In the genomic region with DNA sequence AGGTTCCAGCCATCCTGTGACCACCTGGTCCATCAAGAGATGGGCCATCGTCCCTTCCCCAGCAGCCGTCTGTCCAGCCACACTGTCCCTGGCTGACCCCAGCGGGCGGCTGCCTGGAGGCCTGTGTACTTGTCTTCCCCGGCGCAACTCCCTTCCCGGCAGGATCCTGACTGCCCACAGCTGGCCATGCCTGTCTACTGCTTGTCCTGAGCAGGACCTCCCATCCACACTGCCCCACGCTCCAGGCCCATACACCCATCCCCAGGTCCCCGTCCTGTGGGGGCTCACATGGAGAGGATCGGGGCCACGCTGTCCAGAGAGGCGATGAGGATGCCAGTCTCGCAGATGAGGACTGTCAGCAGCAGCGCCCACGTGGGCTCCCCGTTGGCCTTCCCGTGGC, we compare ENCODE assay signal across 29 cellular contexts.
"Had no signal": no experiment of that assay in that cellular context is flagged by ENCODE, and none has a peak within 500 bp of the region (broad histone marks: within the 10 kb centered on the region; RNA-seq: fewer than 3 reads in every experiment).

No MANE protein-coding gene starts in this region.

- H2AFZ ChIP-seq: parathyroid adenoma had no signal

- H3K27ac ChIP-seq: heart left ventricle, left ventricle myocardium inferior, neutrophil, parathyroid adenoma, right atrium auricular region, right lobe of liver, testis, thyroid gland, transverse colon, upper lobe of left lung had no signal

- ATAC-seq: left colon; mucosa of descending colon; stimulated activated memory B cell treated with anti-CD40 and anti-IgM and Interleukin-4, amounts not matched to agents 10 μg/mL and 1 μg/mL and 100 μg/mL, for 72 hours; stimulated activated naive CD8-positive, alpha-beta T cell treated with anti-CD3 and anti-CD28 coated beads, Interleukin-15, amount 100 ng/mL, for 72 hours had no signal

- H3K4me1 ChIP-seq: parathyroid adenoma, right lobe of liver, testis, thyroid gland, transverse colon, upper lobe of left lung had no signal

- H3K4me2 ChIP-seq: smooth muscle cell had no signal

- H3K36me3 Mint-ChIP-seq: natural killer cell treated with Interleukin-12 subunit alpha and Interleukin-12 subunit beta and Interleukin-15 and Interleukin-18, amount 100 ng/mL, for 72 hours had no signal

- H3K9me3 Mint-ChIP-seq: immature natural killer cell; memory B cell; naive thymus-derived CD4-positive, alpha-beta T cell; natural killer cell treated with Interleukin-12 subunit alpha and Interleukin-12 subunit beta and Interleukin-15 and Interleukin-18, amount 100 ng/mL, for 72 hours; neural crest cell; stimulated activated memory B cell treated with anti-CD40 and anti-IgM and Interleukin-4, amounts not matched to agents 10 μg/mL and 1 μg/mL and 100 μg/mL, for 72 hours; stimulated activated naive CD8-positive, alpha-beta T cell treated with anti-CD3 and anti-CD28 coated beads, Interleukin-15, amount 100 ng/mL, for 72 hours had no signal

- H3K9me3 ChIP-seq: heart left ventricle, left ventricle myocardium inferior, mucosa of descending colon, neutrophil, right atrium auricular region, right lobe of liver, testis, thyroid gland, transverse colon, upper lobe of left lung had no signal

- H3K36me3 ChIP-seq: neutrophil had no signal

- H3K27me3 ChIP-seq: heart left ventricle, neutrophil, right atrium auricular region, right lobe of liver, testis, thyroid gland, transverse colon, upper lobe of left lung had no signal

- H3K27ac Mint-ChIP-seq: immature natural killer cell; memory B cell; naive thymus-derived CD4-positive, alpha-beta T cell; natural killer cell treated with Interleukin-12 subunit alpha and Interleukin-12 subunit beta and Interleukin-15 and Interleukin-18, amount 100 ng/mL, for 72 hours; stimulated activated memory B cell treated with anti-CD40 and anti-IgM and Interleukin-4, amounts not matched to agents 10 μg/mL and 1 μg/mL and 100 μg/mL, for 72 hours had no signal

- H3K4me3 Mint-ChIP-seq: immature natural killer cell; memory B cell; naive thymus-derived CD4-positive, alpha-beta T cell; natural killer cell treated with Interleukin-12 subunit alpha and Interleukin-12 subunit beta and Interleukin-15 and Interleukin-18, amount 100 ng/mL, for 72 hours; neural crest cell; stimulated activated memory B cell treated with anti-CD40 and anti-IgM and Interleukin-4, amounts not matched to agents 10 μg/mL and 1 μg/mL and 100 μg/mL, for 72 hours; stimulated activated naive CD8-positive, alpha-beta T cell treated with anti-CD3 and anti-CD28 coated beads, Interleukin-15, amount 100 ng/mL, for 72 hours had no signal

- H3K4me1 Mint-ChIP-seq: immature natural killer cell; neural crest cell; stimulated activated memory B cell treated with anti-CD40 and anti-IgM and Interleukin-4, amounts not matched to agents 10 μg/mL and 1 μg/mL and 100 μg/mL, for 72 hours; stimulated activated naive CD8-positive, alpha-beta T cell treated with anti-CD3 and anti-CD28 coated beads, Interleukin-15, amount 100 ng/mL, for 72 hours had no signal

- H3K4me3 ChIP-seq: heart left ventricle, left ventricle myocardium inferior, mucosa of descending colon, right atrium auricular region, right lobe of liver, smooth muscle cell, testis, thyroid gland, transverse colon, upper lobe of left lung had no signal

- H3K9ac ChIP-seq: parathyroid adenoma had no signal

- H3K27me3 Mint-ChIP-seq: memory B cell; naive thymus-derived CD4-positive, alpha-beta T cell; natural killer cell treated with Interleukin-12 subunit alpha and Interleukin-12 subunit beta and Interleukin-15 and Interleukin-18, amount 100 ng/mL, for 72 hours; stimulated activated memory B cell treated with anti-CD40 and anti-IgM and Interleukin-4, amounts not matched to agents 10 μg/mL and 1 μg/mL and 100 μg/mL, for 72 hours; stimulated activated naive CD8-positive, alpha-beta T cell treated with anti-CD3 and anti-CD28 coated beads, Interleukin-15, amount 100 ng/mL, for 72 hours had no signal

- DNase-seq: heart left ventricle; hypothalamus; immature natural killer cell; kidney; left colon; left ventricle myocardium inferior; midbrain; mucosa of descending colon; naive thymus-derived CD4-positive, alpha-beta T cell; occipital lobe; right lobe of liver; stimulated activated CD4-positive, alpha-beta T cell treated with anti-CD3 and anti-CD28 coated beads, Interleukin-1b, Interleukin-23, amount 100 ng/mL, for 48 hours; stimulated activated CD4-positive, alpha-beta T cell treated with anti-CD3 and anti-CD28 coated beads, Interleukin-2, amount 100 ng/mL, for 48 hours; stimulated activated CD4-positive, alpha-beta T cell treated with anti-CD3 and anti-CD28 coated beads, Interleukin-4, amount 100 ng/mL, for 4 hours; stimulated activated CD8-positive, alpha-beta memory T cell treated with anti-CD3 and anti-CD28 coated beads, Interleukin-4, amount 100 ng/mL, for 48 hours; stimulated activated naive CD4-positive, alpha-beta T cell treated with Interleukin-2 at 50 U/mL for 16 hours; stimulated activated naive CD8-positive, alpha-beta T cell treated with anti-CD3 and anti-CD28 coated beads, Interleukin-15, amount 100 ng/mL, for 72 hours; testis; thyroid gland; transverse colon had no signal
